Comparison of ENCODE assay signal across 9 cellular contexts in the genomic region with DNA sequence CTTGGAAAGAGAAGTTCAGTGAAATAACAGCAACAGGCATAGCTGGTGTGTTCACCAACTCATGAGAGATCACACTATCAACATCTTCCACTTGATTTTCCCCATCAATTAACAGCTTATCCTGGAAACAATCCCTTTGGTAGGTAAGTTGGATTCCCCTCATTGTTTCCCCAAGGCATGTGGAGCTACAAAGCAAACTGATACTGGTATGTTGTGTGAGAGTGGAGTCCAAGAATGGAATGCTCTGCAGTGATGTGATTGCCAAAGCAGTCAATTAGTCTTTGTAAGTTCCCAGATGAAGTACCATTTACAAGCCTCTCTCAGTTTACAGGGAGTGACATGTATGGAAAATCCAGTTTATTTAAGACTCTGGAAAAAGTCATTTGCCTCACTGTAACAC. TPM values are rescaled to one million over a fixed set of nuclear protein-coding genes. Genes with fewer than 3 reads are reported as not detected.
"Had no signal": no experiment of that assay in that cellular context is flagged by ENCODE, and none has a peak within 500 bp of the region (broad histone marks: within the 10 kb centered on the region; RNA-seq: fewer than 3 reads in every experiment).

No MANE protein-coding gene starts in this region.

- H3K4me1 Mint-ChIP-seq: IgD-negative memory B cell had no signal

- DNase-seq: GM23248, GOT3, H7, HFFc6 had no signal

- FAIRE-seq: HepG2 had no signal

- H3K9me3 ChIP-seq: HAP-1 had no signal

- H3K4me3 Mint-ChIP-seq: HFFc6, IgD-negative memory B cell had no signal

- H3K9me3 Mint-ChIP-seq: HFFc6, IgD-negative memory B cell had no signal

- H3K27me3 Mint-ChIP-seq: IgD-negative memory B cell had no signal

- H3K9ac ChIP-seq: GM23248 had no signal

- H3K27ac Mint-ChIP-seq: HFFc6 had no signal

- H3K36me3 Mint-ChIP-seq: IgD-negative memory B cell had no signal

- H3K4me3 ChIP-seq: GM23248, HAP-1 had no signal

- H3K36me3 ChIP-seq: HAP-1 had no signal

- H2AFZ ChIP-seq: GM23248 had no signal

- H3K27ac ChIP-seq: GM23248, HL-60 had no signal

- H3K4me1 ChIP-seq: HAP-1 had no signal

RNA-seq across cellular contexts. Expression of a gene that starts 13.7 kb away (rescaled TPM):
- total RNA-seq: GM23248, H4, H7, HepG2, HFFc6 had no signal
- polyA plus RNA-seq: GM23248, HepG2, IgD-negative memory B cell had no signal
